Comparison of ENCODE assay signal across 20 cellular contexts in genomic region chr2:47267389-47268086, GRCh38.
DNase-seq lines count a peak whose midpoint lies in the region; TF ChIP-seq lines count a peak whose summit lies in the region.
"Had no signal": no experiment of that assay in that cellular context is flagged by ENCODE, and none has a peak within 500 bp of the region (broad histone marks: within the 10 kb centered on the region; RNA-seq: fewer than 3 reads in every experiment).

No MANE protein-coding gene starts in this region.

- no peak overlapping the region for H3K9ac ChIP-seq in mesendoderm (ENCODE audit: low read length)

- no peak overlapping the region for H3K23ac ChIP-seq in mesendoderm (ENCODE audit: low read length)

- no peak overlapping the region for H4K5ac ChIP-seq in mesendoderm (ENCODE audit: low read length)

- peak; percentile 33 for DNase-seq in activated effector memory CD4-positive, alpha-beta T cell treated with anti-CD3 and anti-CD28 coated beads, Interleukin-2, amount 50 U/mL, for 16 hours
- no peak for DNase-seq in activated effector memory CD4-positive, alpha-beta T cell treated with Interleukin-2 at 50 U/mL for 16 hours
- peak; percentile 68 for DNase-seq in astrocyte of the spinal cord (ENCODE audit: low read depth, low spot score)
- no peak for DNase-seq in mesendoderm
- no peak for DNase-seq in midbrain (lab: John Stamatoyannopoulos, UW)
- DNase-seq in activated CD8-positive, alpha-beta memory T cell treated with anti-CD3 and anti-CD28 coated beads, Interleukin-2, amount 50 U/mL, for 4 hours = no peak
- DNase-seq in NCI-H345 treated with DMSO at 0.1 percent for 48 hours (lab: John Stamatoyannopoulos, UW; ENCODE audit: unreplicated experiment) = no peak
- DNase-seq in NCI-H2171 (lab: John Stamatoyannopoulos, UW) = no peak
- DNase-seq: 8988T, DMS 273 treated with DMSO at 0.1 percent for 48 hours, GOT3, KG1, MV-4-11, NCI-H1694 treated with DMSO at 0.1 percent for 48 hours, NCI-H510A treated with DMSO at 0.1 percent for 48 hours, NCI-H774, OCI-M1, RPMI8226, SHP77 treated with DMSO at 0.1 percent for 48 hours had no signal

- no peak overlapping the region for H3K4me3 ChIP-seq in astrocyte of the spinal cord (ENCODE audit: low read depth, low read length)
- no peak overlapping the region for H3K4me3 ChIP-seq in mesendoderm (ENCODE audit: low read length)
- H3K4me3 ChIP-seq: GM12878 had no signal

- in situ Hi-C loops in astrocyte of the spinal cord (cut with HindIII; ENCODE audit: low sequenced_read_pairs) = no loop called here

- H2BK15ac ChIP-seq in mesendoderm (replicated peaks; ENCODE audit: low read depth) = no peak overlapping the region

- peak overlapping the region; percentile 22 for H3K56ac ChIP-seq in mesendoderm (ENCODE audit: low read length)

- no peak overlapping the region for H2BK120ac ChIP-seq in mesendoderm (ENCODE audit: low read depth, low read length)

- H3K27me3 ChIP-seq in mesendoderm (ENCODE audit: insufficient read depth, low read length, poor library complexity) = no peaks in the 10 kb centered on the region

- H3K79me1 ChIP-seq in mesendoderm (ENCODE audit: low read length) = no peaks in the 10 kb centered on the region

- WGBS in mesendoderm (ENCODE audit: extremely low coverage, insufficient coverage, low lambda C conversion rate) = no CpG with 5 or more reads among the region's 8 CpGs

- TF ChIP-seq CTCF in astrocyte of the spinal cord (IDR thresholded peaks at IDR 0.05; ENCODE audit: low read depth, low read length) = no peak

- peaks cover 9% of the 10 kb centered on the region for H3K4me1 ChIP-seq in mesendoderm (ENCODE audit: control insufficient read depth, low read depth, low read length)

- H3K36me3 ChIP-seq in mesendoderm (ENCODE audit: control insufficient read depth, insufficient read depth, low read length) = no peaks in the 10 kb centered on the region

- no peak overlapping the region for H3K4me2 ChIP-seq in mesendoderm (ENCODE audit: low read length)

- no peaks in the 10 kb centered on the region for H3K79me2 ChIP-seq in mesendoderm (ENCODE audit: control insufficient read depth, insufficient read depth, low read length)

- no peak overlapping the region for H2AK5ac ChIP-seq in mesendoderm (ENCODE audit: low read length)

- H3K18ac ChIP-seq in mesendoderm (ENCODE audit: low read length) = no peak overlapping the region

- H3K4ac ChIP-seq in mesendoderm (ENCODE audit: low read depth, low read length) = no peak overlapping the region

- no peak overlapping the region for H4K8ac ChIP-seq in mesendoderm (ENCODE audit: low read depth, low read length)

- no peak overlapping the region for H3K27ac ChIP-seq in mesendoderm (ENCODE audit: low read depth, low read length)

- no peak overlapping the region for H2BK5ac ChIP-seq in mesendoderm (ENCODE audit: low read length)

Comparison
In these comparisons a context has a peak if more than half of its experiments do, and no peak if none do; other contexts are left out.
1. DNase-seq: peak in activated effector memory CD4-positive, alpha-beta T cell treated with anti-CD3 and anti-CD28 coated beads, Interleukin-2, amount 50 U/mL, for 16 hours (single experiment) and astrocyte of the spinal cord (single experiment); none in activated effector memory CD4-positive, alpha-beta T cell treated with Interleukin-2 at 50 U/mL for 16 hours (single experiment), mesendoderm (single experiment), midbrain (single experiment), activated CD8-positive, alpha-beta memory T cell treated with anti-CD3 and anti-CD28 coated beads, Interleukin-2, amount 50 U/mL, for 4 hours (single experiment), NCI-H345 treated with DMSO at 0.1 percent for 48 hours (single experiment) and NCI-H2171 (single experiment).